Comparison of ENCODE assay signal across 18 cellular contexts in genomic region chr10:102085336-102085735, GRCh38. TPM values are rescaled to one million over a fixed set of nuclear protein-coding genes. Genes with fewer than 3 reads are reported as not detected.
A peak's percentile ranks its signal among the peaks of the same experiment; 100 is the strongest.
DNase-seq lines count a peak whose midpoint lies in the region; ATAC-seq and TF ChIP-seq lines count a peak whose summit lies in the region.
"Had no signal": no experiment of that assay in that cellular context is flagged by ENCODE, and none has a peak within 500 bp of the region (broad histone marks: within the 10 kb centered on the region; RNA-seq: fewer than 3 reads in every experiment).

No MANE protein-coding gene starts in this region.

- H3K27ac Mint-ChIP-seq in CD4-positive, alpha-beta T cell, result no peak overlapping the region
- H3K27ac Mint-ChIP-seq: B cell; CD8-positive, alpha-beta T cell; GM23338; H9 had no signal

- CTCF ChIA-PET in CD4-positive, alpha-beta T cell (lab: Charles Lee), result no interaction called here

- no peak overlapping the region for H3K27ac ChIP-seq in CD4-positive, alpha-beta T cell (ENCODE audit: low read depth, low read length)

- ATAC-seq in HG03342 (IDR thresholded peaks at IDR 0.05; ENCODE audit: unreplicated experiment), result no peak
- no peak for ATAC-seq in CD4-positive, alpha-beta T cell (ENCODE audit: poor library complexity)
- ATAC-seq: CD8-positive, alpha-beta T cell; GM23338; HepG2 had no signal

- peak; percentile 42 to 48 for DNase-seq in AML-193 (lab: John Stamatoyannopoulos, UW)
- peak; percentile 5 for DNase-seq in MV-4-11 (lab: John Stamatoyannopoulos, UW)
- peak; percentile 37 for DNase-seq in SK-MEL-5 (ENCODE audit: low read depth, low spot score)
- peak; percentile 61 for DNase-seq in foreskin melanocyte
- DNase-seq in H7, result no peak
- DNase-seq in CD4-positive, alpha-beta T cell, result no peak
- DNase-seq: ACHN; C1 segment of cervical spinal cord; CD8-positive, alpha-beta T cell; COR-L47; DMS153; DMS79 treated with DMSO at 0.1 percent for 48 hours; EL; H9 had no signal

- no peaks in the 10 kb centered on the region for H3K36me3 ChIP-seq in H7 (replicated peaks; ENCODE audit: control insufficient read depth, insufficient read depth, low read length)

- H3K4me3 Mint-ChIP-seq in CD4-positive, alpha-beta T cell, result no peak overlapping the region
- H3K4me3 Mint-ChIP-seq: B cell; CD8-positive, alpha-beta T cell; GM23338; H9 had no signal

- no peaks in the 10 kb centered on the region for H3K36me3 Mint-ChIP-seq in CD4-positive, alpha-beta T cell (ENCODE audit: low read depth)
- H3K36me3 Mint-ChIP-seq: CD8-positive, alpha-beta T cell had no signal

- in situ Hi-C loops in SK-MEL-5 (cut with HindIII; ENCODE audit: low pct_unique_long_range_greater_than_20kb, low sequenced_read_pairs), result no loop called here

- H3K4me1 Mint-ChIP-seq in CD4-positive, alpha-beta T cell (ENCODE audit: low read depth), result no peaks in the 10 kb centered on the region
- H3K4me1 Mint-ChIP-seq: B cell, GM23338, H9 had no signal

- no peak overlapping the region for H3K4me3 ChIP-seq in H7 (ENCODE audit: insufficient read depth, low read depth, low read length)
- H3K4me3 ChIP-seq: GM23338 had no signal

- H3K27me3 Mint-ChIP-seq in CD4-positive, alpha-beta T cell, result no peaks in the 10 kb centered on the region
- H3K27me3 Mint-ChIP-seq: B cell had no signal

- H3K27me3 ChIP-seq in H7 (ENCODE audit: control insufficient read depth, insufficient read depth, low read length), result no peaks in the 10 kb centered on the region
- no peaks in the 10 kb centered on the region for H3K27me3 ChIP-seq in CD4-positive, alpha-beta T cell (ENCODE audit: control insufficient read depth, insufficient read depth, low read length)

- no peaks in the 10 kb centered on the region for H3K9me3 Mint-ChIP-seq in CD4-positive, alpha-beta T cell
- H3K9me3 Mint-ChIP-seq: CD8-positive, alpha-beta T cell; GM23338; H9 had no signal

- no peaks in the 10 kb centered on the region for H3K9me3 ChIP-seq in CD4-positive, alpha-beta T cell (ENCODE audit: control insufficient read depth, low read length)

- POLR2A ChIA-PET in CD4-positive, alpha-beta T cell (lab: Charles Lee), result no interaction called here

- TF ChIP-seq CTCF in CD4-positive, alpha-beta T cell (IDR thresholded peaks at IDR 0.05), result no peak

- intact Hi-C loops in CD4-positive, alpha-beta T cell (cut with DNase I, micrococcal nuclease), result no loop called here

RNA-seq across cellular contexts. Expression of gene HPS6, which starts 20.2 kb away (rescaled TPM):
- 21.6 and 23.2 TPM in 2 replicates for total RNA-seq in SK-MEL-5 (2014; rRNA removed; shearing (Covaris generic))
- 22.2 and 30.8 TPM in 2 replicates for polyA plus RNA-seq in SK-MEL-5 (2015; cell fraction: cytosol; rRNA removed)
- polyA plus RNA-seq in SK-MEL-5 (2015; cell fraction: nucleus; rRNA removed), result 6.5 and 7.9 TPM in 2 replicates
- total RNA-seq in H7 (2014; rRNA removed; shearing (Covaris generic)), result 28.6 and 31.1 TPM in 2 replicates
- total RNA-seq in CD4-positive, alpha-beta T cell, result 10 to 100 TPM; 12.8 to 15.0 TPM

RNA-seq across cellular contexts. Expression of gene ARMH3, which starts 29.4 kb away (rescaled TPM):
- total RNA-seq in SK-MEL-5 (2014; rRNA removed; shearing (Covaris generic)), result 7.5 and 9.4 TPM in 2 replicates
- polyA plus RNA-seq in SK-MEL-5 (2015; cell fraction: cytosol; rRNA removed), result 13.1 and 14.1 TPM in 2 replicates
- 24.6 and 37.4 TPM in 2 replicates for polyA plus RNA-seq in SK-MEL-5 (2015; cell fraction: nucleus; rRNA removed)
- 4.4 and 4.5 TPM in 2 replicates for total RNA-seq in H7 (2014; rRNA removed; shearing (Covaris generic))
- 10 to 100 TPM; 17.7 to 18.9 TPM for total RNA-seq in CD4-positive, alpha-beta T cell

RNA-seq across cellular contexts. Expression of gene LDB1, which starts 34.8 kb away (rescaled TPM):
- total RNA-seq in SK-MEL-5 (2014; rRNA removed; shearing (Covaris generic)), result 27.6 and 31.1 TPM in 2 replicates
- polyA plus RNA-seq in SK-MEL-5 (2015; cell fraction: cytosol; rRNA removed), result 31.6 and 37.9 TPM in 2 replicates
- polyA plus RNA-seq in SK-MEL-5 (2015; cell fraction: nucleus; rRNA removed), result 209 and 211 TPM in 2 replicates
- 85.5 and 87.2 TPM in 2 replicates for total RNA-seq in H7 (2014; rRNA removed; shearing (Covaris generic))
- total RNA-seq in CD4-positive, alpha-beta T cell, result 100 to 1,000 TPM; 116 to 117 TPM

RNA-seq across cellular contexts. Expression of gene PPRC1, which starts 47.5 kb away (rescaled TPM):
- total RNA-seq in SK-MEL-5 (2014; rRNA removed; shearing (Covaris generic)), result 10.8 and 15.6 TPM in 2 replicates
- 36.6 and 45.9 TPM in 2 replicates for polyA plus RNA-seq in SK-MEL-5 (2015; cell fraction: cytosol; rRNA removed)
- polyA plus RNA-seq in SK-MEL-5 (2015; cell fraction: nucleus; rRNA removed), result 70.8 and 73.6 TPM in 2 replicates
- 40.0 and 44.3 TPM in 2 replicates for total RNA-seq in H7 (2014; rRNA removed; shearing (Covaris generic))
- 10 to 100 TPM; 22.0 to 22.9 TPM for total RNA-seq in CD4-positive, alpha-beta T cell

Comparison
In these comparisons a context has a peak if more than half of its experiments do, and no peak if none do; other contexts are left out.
1. DNase-seq: peak in AML-193 (2 of 2), MV-4-11 (single experiment), SK-MEL-5 (single experiment) and foreskin melanocyte (single experiment); none in H7 (single experiment) and CD4-positive, alpha-beta T cell (0 of 10).